28 cellular contexts compared by ENCODE assay signal in the genomic region with DNA sequence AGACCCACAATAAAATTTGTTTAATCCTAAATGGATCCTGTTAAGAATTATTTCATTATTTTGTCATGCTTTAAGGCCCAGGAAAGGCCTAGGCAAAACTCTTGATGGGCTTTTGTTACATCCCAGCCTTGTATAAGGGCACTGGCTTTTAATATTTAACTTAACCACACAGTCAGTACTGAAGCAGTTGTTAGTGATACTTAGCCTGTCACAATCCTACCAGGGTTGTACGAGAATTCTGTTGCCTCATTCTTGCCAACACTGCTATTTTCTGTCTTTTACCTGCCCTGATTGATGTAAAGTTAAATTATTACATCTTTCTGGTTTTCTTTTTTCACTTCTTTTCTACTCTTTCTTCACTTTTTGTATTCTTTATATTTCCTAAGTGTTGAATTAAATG. TPM values are rescaled to one million over a fixed set of nuclear protein-coding genes. Genes with fewer than 3 reads are reported as not detected.
"Had no signal": no experiment of that assay in that cellular context is flagged by ENCODE, and none has a peak within 500 bp of the region (broad histone marks: within the 10 kb centered on the region; RNA-seq: fewer than 3 reads in every experiment).

No MANE protein-coding gene starts in this region.

- FAIRE-seq: astrocyte had no signal

- H3K27me3 ChIP-seq: esophagus muscularis mucosa, ovary, right lobe of liver, transverse colon, uterus had no signal

- H3K27ac ChIP-seq: esophagus muscularis mucosa, ovary, right lobe of liver, skin epidermis, uterus, VCaP had no signal

- H3K36me3 ChIP-seq: esophagus muscularis mucosa, ovary, right lobe of liver, transverse colon, uterus had no signal

- H3K27ac Mint-ChIP-seq: activated CD4-positive, alpha-beta T cell treated with anti-CD3 and anti-CD28 coated beads, Interleukin-2, amount 10 ng/mL, durations not matched to agents 7 days and 5 days; activated CD8-positive, alpha-beta T cell treated with anti-CD3 and anti-CD28 coated beads, Interleukin-2, amount 10 ng/mL, durations not matched to agents 7 days and 5 days; activated naive CD8-positive, alpha-beta T cell; memory B cell; natural killer cell treated with Interleukin-12 subunit alpha and Interleukin-12 subunit beta and Interleukin-15 and Interleukin-18, amount 100 ng/mL, for 72 hours; stimulated activated memory B cell treated with anti-CD40 and anti-IgM and Interleukin-4, amounts not matched to agents 10 μg/mL and 1 μg/mL and 100 μg/mL, for 72 hours; T-helper 2 cell treated with Interferon-gamma antibody and Interleukin-4, amounts not matched to agents 5 μg/mL and 100 μg/mL, for 36 hours had no signal

- H3K9me3 Mint-ChIP-seq: natural killer cell treated with Interleukin-12 subunit alpha and Interleukin-12 subunit beta and Interleukin-15 and Interleukin-18, amount 100 ng/mL, for 72 hours had no signal

- H3K4me1 ChIP-seq: esophagus muscularis mucosa, right lobe of liver, uterus had no signal

- H3K4me3 ChIP-seq: esophagus muscularis mucosa, ovary, right lobe of liver, skin epidermis, transverse colon, uterus had no signal

- DNase-seq: activated CD4-positive, alpha-beta T cell treated with anti-CD3 and anti-CD28 coated beads, Interleukin-2, amount 10 ng/mL, durations not matched to agents 7 days and 5 days; activated CD8-positive, alpha-beta T cell treated with anti-CD3 and anti-CD28 coated beads, Interleukin-2, amount 10 ng/mL, durations not matched to agents 7 days and 5 days; activated gamma-delta T cell treated with Interleukin-2 at 50 U/mL for 16 hours; activated T-cell treated with anti-CD3 and anti-CD28 coated beads, Interleukin-2, amount 50 U/mL, for 1 hour; central memory CD4-positive, alpha-beta T cell; dermis blood vessel endothelial cell; effector CD8-positive, alpha-beta T cell; hippocampal formation; kidney glomerular epithelial cell; ovary; right lobe of liver; stimulated activated CD4-positive, alpha-beta T cell treated with anti-CD3 and anti-CD28 coated beads, Interleukin-15, amount 100 ng/mL, for 24 hours; transverse colon; uterus had no signal

- H3K9me3 ChIP-seq: esophagus muscularis mucosa, ovary, right lobe of liver, transverse colon, uterus had no signal

- H3K4me3 Mint-ChIP-seq: activated CD4-positive, alpha-beta T cell treated with anti-CD3 and anti-CD28 coated beads, Interleukin-2, amount 10 ng/mL, durations not matched to agents 7 days and 5 days; activated CD8-positive, alpha-beta T cell treated with anti-CD3 and anti-CD28 coated beads, Interleukin-2, amount 10 ng/mL, durations not matched to agents 7 days and 5 days; activated naive CD8-positive, alpha-beta T cell; memory B cell; natural killer cell treated with Interleukin-12 subunit alpha and Interleukin-12 subunit beta and Interleukin-15 and Interleukin-18, amount 100 ng/mL, for 72 hours; stimulated activated memory B cell treated with anti-CD40 and anti-IgM and Interleukin-4, amounts not matched to agents 10 μg/mL and 1 μg/mL and 100 μg/mL, for 72 hours; T-helper 2 cell treated with Interferon-gamma antibody and Interleukin-4, amounts not matched to agents 5 μg/mL and 100 μg/mL, for 36 hours had no signal

- H3K27me3 Mint-ChIP-seq: activated CD4-positive, alpha-beta T cell treated with anti-CD3 and anti-CD28 coated beads, Interleukin-2, amount 10 ng/mL, durations not matched to agents 7 days and 5 days; activated naive CD8-positive, alpha-beta T cell; memory B cell; natural killer cell treated with Interleukin-12 subunit alpha and Interleukin-12 subunit beta and Interleukin-15 and Interleukin-18, amount 100 ng/mL, for 72 hours; stimulated activated memory B cell treated with anti-CD40 and anti-IgM and Interleukin-4, amounts not matched to agents 10 μg/mL and 1 μg/mL and 100 μg/mL, for 72 hours had no signal

- ATAC-seq: activated CD4-positive, CD25-positive, alpha-beta regulatory T cell treated with anti-CD3 and anti-CD28 coated beads, Interleukin-2, amount 50 U/mL, for 24 hours; activated CD8-positive, alpha-beta T cell treated with anti-CD3 and anti-CD28 coated beads, Interleukin-2, amount 10 ng/mL, durations not matched to agents 7 days and 5 days; natural killer cell treated with Interleukin-12 subunit alpha and Interleukin-12 subunit beta and Interleukin-15 and Interleukin-18, amount 100 ng/mL, for 72 hours; stimulated activated memory B cell treated with anti-CD40 and anti-IgM and Interleukin-4, amounts not matched to agents 10 μg/mL and 1 μg/mL and 100 μg/mL, for 72 hours had no signal

RNA-seq across cellular contexts. Expression of a gene that starts 58.4 kb away (rescaled TPM):
- total RNA-seq: activated CD4-positive, alpha-beta T cell treated with anti-CD3 and anti-CD28 coated beads, Interleukin-2, amount 10 ng/mL, durations not matched to agents 7 days and 5 days; activated CD8-positive, alpha-beta T cell treated with anti-CD3 and anti-CD28 coated beads, Interleukin-2, amount 10 ng/mL, durations not matched to agents 7 days and 5 days; astrocyte; dermis blood vessel endothelial cell; esophagus muscularis mucosa; frontal cortex; lower leg skin; natural killer cell treated with Interleukin-12 subunit alpha and Interleukin-12 subunit beta and Interleukin-15 and Interleukin-18, amount 100 ng/mL, for 72 hours; ovary; pulmonary artery endothelial cell; temporal lobe; transverse colon; uterus had no signal
- polyA plus RNA-seq: ovary had no signal
